13 cellular contexts compared by ENCODE assay signal in genomic region chr11:117225553-117226170, GRCh38. TPM values are rescaled to one million over a fixed set of nuclear protein-coding genes. Genes with fewer than 3 reads are reported as not detected.
DNase-seq lines count a peak whose midpoint lies in the region; ATAC-seq and TF ChIP-seq lines count a peak whose summit lies in the region.
"Had no signal": no experiment of that assay in that cellular context is flagged by ENCODE, and none has a peak within 500 bp of the region (broad histone marks: within the 10 kb centered on the region; RNA-seq: fewer than 3 reads in every experiment).

No MANE protein-coding gene starts in this region.

- no peaks in the 10 kb centered on the region for H3K27me3 ChIP-seq in sigmoid colon
- H3K27me3 ChIP-seq: Peyer's patch had no signal

- no peak overlapping the region for H3K27ac Mint-ChIP-seq in activated CD8-positive, alpha-beta memory T cell treated with anti-CD3 and anti-CD28 coated beads, Interleukin-2, amount 10 ng/mL, durations not matched to agents 7 days and 5 days
- H3K27ac Mint-ChIP-seq in T-helper 17 cell = peak overlapping the region; percentile 90

- peaks cover 24% of the 10 kb centered on the region for H3K4me1 Mint-ChIP-seq in activated CD8-positive, alpha-beta memory T cell treated with anti-CD3 and anti-CD28 coated beads, Interleukin-2, amount 10 ng/mL, durations not matched to agents 7 days and 5 days
- H3K4me1 Mint-ChIP-seq in T-helper 17 cell = peaks cover 31% of the 10 kb centered on the region

- no peak overlapping the region for H3K4me3 ChIP-seq in sigmoid colon
- H3K4me3 ChIP-seq: GM23248, Peyer's patch had no signal

- ATAC-seq in activated CD8-positive, alpha-beta memory T cell treated with anti-CD3 and anti-CD28 coated beads, Interleukin-2, amount 10 ng/mL, durations not matched to agents 7 days and 5 days = no peak
- no peak for ATAC-seq in T-helper 17 cell

- TF ChIP-seq CTCF in sigmoid colon (IDR thresholded peaks at IDR 0.05) = no peak

- TF ChIP-seq EP300 in sigmoid colon (IDR thresholded peaks at IDR 0.05) = no peak

- H3K36me3 Mint-ChIP-seq in activated CD8-positive, alpha-beta memory T cell treated with anti-CD3 and anti-CD28 coated beads, Interleukin-2, amount 10 ng/mL, durations not matched to agents 7 days and 5 days = peaks cover 42% of the 10 kb centered on the region
- peaks cover 6% of the 10 kb centered on the region for H3K36me3 Mint-ChIP-seq in T-helper 17 cell (ENCODE audit: low read depth)

- H3K4me3 Mint-ChIP-seq in activated CD8-positive, alpha-beta memory T cell treated with anti-CD3 and anti-CD28 coated beads, Interleukin-2, amount 10 ng/mL, durations not matched to agents 7 days and 5 days = no peak overlapping the region
- no peak overlapping the region for H3K4me3 Mint-ChIP-seq in T-helper 17 cell
- H3K4me3 Mint-ChIP-seq: CD14-positive monocyte had no signal

- H3K27me3 Mint-ChIP-seq in activated CD8-positive, alpha-beta memory T cell treated with anti-CD3 and anti-CD28 coated beads, Interleukin-2, amount 10 ng/mL, durations not matched to agents 7 days and 5 days = no peaks in the 10 kb centered on the region
- H3K27me3 Mint-ChIP-seq in T-helper 17 cell = no peaks in the 10 kb centered on the region
- H3K27me3 Mint-ChIP-seq: IgD-negative memory B cell had no signal

- peaks cover 19 to 52% (median 33%) of the 10 kb centered on the region in 4 donors for H3K36me3 ChIP-seq in sigmoid colon

- WGBS in sigmoid colon, 2 donors = 93 to 95% methylated on average over 9 of the region's 9 CpGs

- no peak for TF ChIP-seq POLR2A in sigmoid colon (IDR thresholded peaks at IDR 0.05)

- H3K4me1 ChIP-seq in sigmoid colon = peaks cover 0 to 72% (median 64%) of the 10 kb centered on the region in 4 donors

- intact Hi-C loops in sigmoid colon (cut with DNase I) = loop anchor here (2.0 to 5.0 kb wide), 4 partner anchors 45 to 438 kb away; partner anchors contain the start of genes SIK3 and ZPR1

- DNase-seq in activated CD8-positive, alpha-beta memory T cell treated with anti-CD3 and anti-CD28 coated beads, Interleukin-2, amount 50 U/mL, for 48 hours = peak; percentile 44
- DNase-seq in activated CD8-positive, alpha-beta memory T cell treated with anti-CD3 and anti-CD28 coated beads, Interleukin-2, amount 10 ng/mL, durations not matched to agents 7 days and 5 days = no peak
- DNase-seq in T-helper 17 cell = no peak
- peak; percentile 16 for DNase-seq in islet precursor cell
- peak; percentile 58 for DNase-seq in sigmoid colon
- no peak for DNase-seq in DMS153 treated with DMSO at 0.1 percent for 48 hours (lab: John Stamatoyannopoulos, UW; ENCODE audit: unreplicated experiment)
- DNase-seq in T-helper 1 cell = no peak
- no peak for DNase-seq in NCI-H69 (lab: John Stamatoyannopoulos, UW)
- DNase-seq: NK-92 treated with Interleukin-12 subunit alpha and Interleukin-12 subunit beta, amount 100 ng/mL, for 24 hours had no signal

- peak overlapping the region; percentile 33 to 95 (median 91) for H3K27ac ChIP-seq in sigmoid colon
- H3K27ac ChIP-seq: GM23248 had no signal

- H3K9me3 Mint-ChIP-seq in activated CD8-positive, alpha-beta memory T cell treated with anti-CD3 and anti-CD28 coated beads, Interleukin-2, amount 10 ng/mL, durations not matched to agents 7 days and 5 days (ENCODE audit: low read depth) = no peaks in the 10 kb centered on the region
- H3K9me3 Mint-ChIP-seq: CD14-positive monocyte, IgD-negative memory B cell had no signal

- CTCF ChIA-PET in activated CD8-positive, alpha-beta memory T cell treated with anti-CD3 and anti-CD28 coated beads, Interleukin-2, amount 10 ng/mL, durations not matched to agents 7 days and 5 days (lab: Charles Lee) = interaction anchor here (0.6 to 7.6 kb wide), 23 partner anchors 9 to 487 kb away, joined by 3 to 108 read pairs (median 4); partner anchors contain the start of genes APOA5, CEP164, SIDT2 and TAGLN

- H3K9me3 ChIP-seq in T-helper 17 cell (ENCODE audit: control insufficient read depth, low read length, poor library complexity, severe bottlenecking) (no peaks in the 10 kb centered on the region), sigmoid colon (no peaks in the 10 kb centered on the region)
- H3K9me3 ChIP-seq: Peyer's patch had no signal

RNA-seq across cellular contexts. Expression of gene PCSK7, which starts 6.2 kb away (rescaled TPM):
- total RNA-seq in activated CD8-positive, alpha-beta memory T cell treated with anti-CD3 and anti-CD28 coated beads, Interleukin-2, amount 10 ng/mL, durations not matched to agents 7 days and 5 days = 100 to 1,000 TPM; 121 to 140 TPM
- 100 to 1,000 TPM; 312 to 355 TPM for total RNA-seq in T-helper 17 cell
- total RNA-seq in sigmoid colon = 10 to 100 TPM; 22.1 to 55.1 (median 31.1) TPM
- 100 to 1,000 TPM in 1 of 3 donors, 10 to 100 TPM in 2; 18.0 to 116 (median 21.7) TPM for polyA plus RNA-seq in sigmoid colon

RNA-seq across cellular contexts. Expression of gene RNF214, which starts 6.8 kb away (rescaled TPM):
- 10 to 100 TPM; 18.5 to 20.5 TPM for total RNA-seq in activated CD8-positive, alpha-beta memory T cell treated with anti-CD3 and anti-CD28 coated beads, Interleukin-2, amount 10 ng/mL, durations not matched to agents 7 days and 5 days
- total RNA-seq in T-helper 17 cell = 10 to 100 TPM; 20.1 to 24.4 TPM
- total RNA-seq in sigmoid colon = 10 to 100 TPM; 11.1 to 23.8 (median 12.8) TPM
- 10 to 100 TPM in 2 of 3 donors, 1 to 10 TPM in 1; 6.2 to 12.0 (median 10.2) TPM for polyA plus RNA-seq in sigmoid colon

RNA-seq across cellular contexts. Expression of gene TAGLN, which starts 26.5 kb away (rescaled TPM):
- 1 to 10 TPM; 2.3 to 2.7 TPM for total RNA-seq in activated CD8-positive, alpha-beta memory T cell treated with anti-CD3 and anti-CD28 coated beads, Interleukin-2, amount 10 ng/mL, durations not matched to agents 7 days and 5 days
- total RNA-seq in T-helper 17 cell (1 to 10 TPM; 8.7 to 9.6 TPM), sigmoid colon (over 10,000 TPM in 3 of 4 donors, 1,000 to 10,000 TPM in 1; 6,854 to 14,048 (median 12,596) TPM)
- 1,000 to 10,000 TPM in 1 of 3 donors, 100 to 1,000 TPM in 2; 112 to 1,100 (median 337) TPM for polyA plus RNA-seq in sigmoid colon

RNA-seq across cellular contexts. Expression of gene SIDT2, which starts 47.1 kb away (rescaled TPM):
- total RNA-seq in activated CD8-positive, alpha-beta memory T cell treated with anti-CD3 and anti-CD28 coated beads, Interleukin-2, amount 10 ng/mL, durations not matched to agents 7 days and 5 days = 10 to 100 TPM; 18.9 to 21.3 TPM
- total RNA-seq in T-helper 17 cell (100 to 1,000 TPM; 106 to 118 TPM), sigmoid colon (10 to 100 TPM; 20.7 to 50.7 (median 28.5) TPM)
- 10 to 100 TPM in 2 of 3 donors, 1 to 10 TPM in 1; 7.6 to 33.1 (median 12.0) TPM for polyA plus RNA-seq in sigmoid colon

Comparison
In these comparisons a context has a peak if more than half of its experiments do, and no peak if none do; other contexts are left out.
1. DNase-seq: peak in activated CD8-positive, alpha-beta memory T cell treated with anti-CD3 and anti-CD28 coated beads, Interleukin-2, amount 50 U/mL, for 48 hours (single experiment), islet precursor cell (single experiment) and sigmoid colon (single experiment); none in activated CD8-positive, alpha-beta memory T cell treated with anti-CD3 and anti-CD28 coated beads, Interleukin-2, amount 10 ng/mL, durations not matched to agents 7 days and 5 days (single experiment), T-helper 17 cell (0 of 3), DMS153 treated with DMSO at 0.1 percent for 48 hours (single experiment), T-helper 1 cell (0 of 5) and NCI-H69 (single experiment).
2. RNA of gene TAGLN, which starts 26.5 kb away (total RNA-seq): 6,854 to 14,048 TPM in sigmoid colon; 8.7 to 9.6 TPM in T-helper 17 cell and 2.3 to 2.7 TPM in activated CD8-positive, alpha-beta memory T cell treated with anti-CD3 and anti-CD28 coated beads, Interleukin-2, amount 10 ng/mL, durations not matched to agents 7 days and 5 days; every median in the first group is over 100 times any median in the second.